Comparison of ENCODE assay signal across 27 cellular contexts in genomic region chr6:75331134-75331533, GRCh38. TPM values are rescaled to one million over a fixed set of nuclear protein-coding genes. Genes with fewer than 3 reads are reported as not detected.
DNase-seq lines count a peak whose midpoint lies in the region; ATAC-seq and TF ChIP-seq lines count a peak whose summit lies in the region.
"Had no signal": no experiment of that assay in that cellular context is flagged by ENCODE, and none has a peak within 500 bp of the region (broad histone marks: within the 10 kb centered on the region; RNA-seq: fewer than 3 reads in every experiment).

No MANE protein-coding gene starts in this region.

- no peak overlapping the region for H2AFZ ChIP-seq in GM23248

- no peak overlapping the region for H3K9ac ChIP-seq in GM23248
- H3K9ac ChIP-seq: BLaER1 had no signal

- DNase-seq in GM23248: peak; percentile 86
- DNase-seq in amniotic stem cell (lab: John Stamatoyannopoulos, UW): peak; percentile 48
- DNase-seq in fibroblast of mammary gland (ENCODE audit: low read depth): peak; percentile 92
- DNase-seq in stromal cell of bone marrow (ENCODE audit: low read depth): peak; percentile 25
- DNase-seq in NCI-H1105 (lab: John Stamatoyannopoulos, UW): no peak
- no peak for DNase-seq in NCI-H510A treated with DMSO at 0.1 percent for 48 hours (lab: John Stamatoyannopoulos, UW)
- DNase-seq: activated CD4-positive, CD25-positive, alpha-beta regulatory T cell; activated CD8-positive, alpha-beta T cell treated with anti-CD3 and anti-CD28 coated beads for 36 hours; activated gamma-delta T cell treated with Interleukin-2 at 50 U/mL for 16 hours; Caco-2; H7; left colon; mesenchymal stem cell; MM.1S; NCI-H146; NCI-H526; nucleus accumbens; stimulated activated CD4-positive, alpha-beta T cell treated with anti-CD3 and anti-CD28 coated beads, Interleukin-4, amount 100 ng/mL, for 24 hours; T1000; transverse colon had no signal

- ATAC-seq in stimulated activated memory B cell treated with anti-CD40 and anti-IgM and Interleukin-4, amounts not matched to agents 10 μg/mL and 1 μg/mL and 100 μg/mL, for 72 hours: no peak
- ATAC-seq in HG02970 (IDR thresholded peaks at IDR 0.05; ENCODE audit: low FRiP score, unreplicated experiment): no peak
- ATAC-seq: activated CD8-positive, alpha-beta T cell treated with anti-CD3 and anti-CD28 coated beads for 36 hours; left colon had no signal

- H3K4me1 Mint-ChIP-seq in stimulated activated memory B cell treated with anti-CD40 and anti-IgM and Interleukin-4, amounts not matched to agents 10 μg/mL and 1 μg/mL and 100 μg/mL, for 72 hours: no peaks in the 10 kb centered on the region
- H3K4me1 Mint-ChIP-seq: central memory CD8-positive, alpha-beta T cell; IgD-negative memory B cell had no signal

- no peaks in the 10 kb centered on the region for H3K27me3 ChIP-seq in GM23248 (replicated peaks; ENCODE audit: insufficient read depth)
- H3K27me3 ChIP-seq: BLaER1, transverse colon had no signal

- H3K4me3 ChIP-seq in GM23248: no peak overlapping the region
- H3K4me3 ChIP-seq in fibroblast of mammary gland (ENCODE audit: control insufficient read depth, low read depth, low read length): no peak overlapping the region
- H3K4me3 ChIP-seq: BLaER1, transverse colon had no signal

- H3K4me2 ChIP-seq in GM23248 (ENCODE audit: unreplicated experiment): peak overlapping the region; percentile 46
- H3K4me2 ChIP-seq: BLaER1 had no signal

- no peak overlapping the region for H3K27ac Mint-ChIP-seq in stimulated activated memory B cell treated with anti-CD40 and anti-IgM and Interleukin-4, amounts not matched to agents 10 μg/mL and 1 μg/mL and 100 μg/mL, for 72 hours
- H3K27ac Mint-ChIP-seq: activated CD8-positive, alpha-beta T cell treated with anti-CD3 and anti-CD28 coated beads for 36 hours; IgD-negative memory B cell; stimulated activated naive CD8-positive, alpha-beta T cell treated with anti-CD3 and anti-CD28 coated beads, Interleukin-15, Interleukin-2, amounts not matched to agents 100 ng/mL and 50 ng/mL, for 24 hours had no signal

- TF ChIP-seq CTCF in fibroblast of mammary gland (conservative IDR thresholded peaks at IDR 0.05; ENCODE audit: control insufficient read depth, insufficient read depth, low read depth, low read length): no peak

- H3K9me2 ChIP-seq in GM23248 (ENCODE audit: insufficient read depth): no peaks in the 10 kb centered on the region

- WGBS in GM23248 (ENCODE audit: low coverage in 1 of 2, low lambda C conversion rate in 2 of 2, missing lambda C conversion rate in 2 of 2), 2 experiments: 2% methylated on average over 2 of the region's 2 CpGs

- H3K27ac ChIP-seq in GM23248: peak overlapping the region; percentile 36
- H3K27ac ChIP-seq: BLaER1, HL-60, transverse colon had no signal

- H3K36me3 ChIP-seq in GM23248 (ENCODE audit: low read depth): no peaks in the 10 kb centered on the region
- H3K36me3 ChIP-seq: BLaER1, transverse colon had no signal

- in situ Hi-C loops in GM23248 (cut with MboI): no loop called here

- no peak overlapping the region for H3K4me3 Mint-ChIP-seq in stimulated activated memory B cell treated with anti-CD40 and anti-IgM and Interleukin-4, amounts not matched to agents 10 μg/mL and 1 μg/mL and 100 μg/mL, for 72 hours
- H3K4me3 Mint-ChIP-seq: activated CD8-positive, alpha-beta T cell treated with anti-CD3 and anti-CD28 coated beads for 36 hours; central memory CD8-positive, alpha-beta T cell; IgD-negative memory B cell; stimulated activated naive CD8-positive, alpha-beta T cell treated with anti-CD3 and anti-CD28 coated beads, Interleukin-15, Interleukin-2, amounts not matched to agents 100 ng/mL and 50 ng/mL, for 24 hours had no signal

- peaks cover 14% of the 10 kb centered on the region for H3K27me3 Mint-ChIP-seq in stimulated activated memory B cell treated with anti-CD40 and anti-IgM and Interleukin-4, amounts not matched to agents 10 μg/mL and 1 μg/mL and 100 μg/mL, for 72 hours

- H3K79me2 ChIP-seq in GM23248 (ENCODE audit: insufficient read depth): no peaks in the 10 kb centered on the region

- no peaks in the 10 kb centered on the region for H3K9me3 ChIP-seq in GM23248 (ENCODE audit: low read depth)
- H3K9me3 ChIP-seq: BLaER1, Caco-2, transverse colon had no signal

- H3K9me3 Mint-ChIP-seq in stimulated activated memory B cell treated with anti-CD40 and anti-IgM and Interleukin-4, amounts not matched to agents 10 μg/mL and 1 μg/mL and 100 μg/mL, for 72 hours: no peaks in the 10 kb centered on the region
- H3K9me3 Mint-ChIP-seq: activated CD8-positive, alpha-beta T cell treated with anti-CD3 and anti-CD28 coated beads for 36 hours; central memory CD8-positive, alpha-beta T cell; stimulated activated naive CD8-positive, alpha-beta T cell treated with anti-CD3 and anti-CD28 coated beads, Interleukin-15, Interleukin-2, amounts not matched to agents 100 ng/mL and 50 ng/mL, for 24 hours had no signal

- no peaks in the 10 kb centered on the region for H3K36me3 Mint-ChIP-seq in stimulated activated memory B cell treated with anti-CD40 and anti-IgM and Interleukin-4, amounts not matched to agents 10 μg/mL and 1 μg/mL and 100 μg/mL, for 72 hours
- H3K36me3 Mint-ChIP-seq: IgD-negative memory B cell had no signal

- no peaks in the 10 kb centered on the region for H4K20me1 ChIP-seq in GM23248 (ENCODE audit: insufficient read depth)
- H4K20me1 ChIP-seq: BLaER1 had no signal

- peaks cover 30% of the 10 kb centered on the region for H3F3A ChIP-seq in GM23248 (ENCODE audit: insufficient read depth)

- peaks cover 44% of the 10 kb centered on the region for H3K4me1 ChIP-seq in GM23248 (ENCODE audit: insufficient read depth)
- H3K4me1 ChIP-seq: BLaER1, Caco-2 had no signal

RNA-seq across cellular contexts. Expression of gene TMEM30A, which starts 46.5 kb away (rescaled TPM):
- 150 and 152 TPM in 2 replicates for total RNA-seq in GM23248 (2014; rRNA removed; shearing (Covaris generic))
- polyA plus RNA-seq in GM23248 (2016; fragmentation: Nextera tagmentation; extraction: Ambion mirVana): 118 and 125 TPM in 2 replicates

Comparison
In these comparisons a context has a peak if more than half of its experiments do, and no peak if none do; other contexts are left out.
1. DNase-seq: peak in GM23248 (single experiment), amniotic stem cell (single experiment), fibroblast of mammary gland (single experiment) and stromal cell of bone marrow (single experiment); none in NCI-H1105 (single experiment) and NCI-H510A treated with DMSO at 0.1 percent for 48 hours (single experiment).